ENCODE assay signal across 8 cellular contexts in the genomic region with DNA sequence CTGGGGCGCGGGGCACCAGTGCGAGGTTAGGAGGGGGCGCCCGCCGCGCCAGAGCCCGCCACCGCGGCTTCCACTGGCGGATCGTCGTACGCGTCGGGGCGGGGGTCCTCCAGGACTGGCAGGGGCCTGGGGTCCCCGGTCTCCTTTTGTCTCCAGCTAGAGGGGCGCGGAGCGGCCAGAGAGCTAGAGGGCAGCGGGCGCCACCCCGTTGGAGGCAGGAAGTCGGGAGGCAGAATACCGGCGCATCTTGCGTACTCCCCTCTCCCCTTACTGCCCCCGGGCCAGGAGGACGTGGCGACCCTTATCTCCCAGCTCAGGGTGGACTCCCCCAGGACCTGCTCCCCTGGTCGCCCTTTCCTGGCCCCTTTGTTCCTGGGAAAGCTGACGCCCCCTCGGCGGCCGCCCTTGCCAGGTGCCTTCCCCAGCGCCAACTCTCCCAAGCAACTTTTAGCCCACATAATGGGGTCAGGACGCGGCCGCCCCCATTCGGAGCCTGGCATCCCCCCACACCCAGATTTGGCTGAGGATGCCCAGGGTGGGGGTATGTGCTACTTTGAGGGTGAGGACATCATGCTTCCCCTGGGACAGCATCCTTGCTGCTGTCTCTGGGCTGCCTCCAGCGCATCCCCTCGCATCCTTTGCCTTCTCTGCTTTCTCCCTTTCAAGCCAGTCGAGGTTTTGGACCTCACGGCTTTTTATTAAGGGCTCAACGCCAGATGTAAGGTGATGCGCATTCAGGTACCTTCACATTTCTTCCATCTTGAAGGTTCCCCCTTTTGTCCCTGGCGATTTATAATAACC. TPM values are rescaled to one million over a fixed set of nuclear protein-coding genes. Genes with fewer than 3 reads are reported as not detected.
A peak's percentile ranks its signal among the peaks of the same experiment; 100 is the strongest.
DNase-seq lines count a peak whose midpoint lies in the region; ATAC-seq, FAIRE-seq and TF ChIP-seq lines count a peak whose summit lies in the region.

No MANE protein-coding gene starts in this region.

- H3K4me1 Mint-ChIP-seq in neural crest cell = peaks cover 39% of the 10 kb centered on the region

- H4K5ac ChIP-seq in H1 (ENCODE audit: insufficient read length, low read depth, low read length) = no peak overlapping the region

- H3K4me2 ChIP-seq in H1 (ENCODE audit: insufficient read depth in 1 of 2, low read depth in 2 of 2, low read length in 2 of 2) = peak overlapping the region; percentile 86 to 99

- TF ChIP-seq RAD21 in H1 (IDR thresholded peaks at IDR 0.05 in 1 of 2, conservative IDR thresholded peaks at IDR 0.05 in 1 of 2; ENCODE audit: low read depth in 2 of 2, low read length in 2 of 2) = no peak

- peak; percentile 24 for FAIRE-seq in H1 (lab: Jason Lieb, UNC)
- FAIRE-seq in H54 (lab: Jason Lieb, UNC) = no peak

- H2BK12ac ChIP-seq in H1 (ENCODE audit: low read depth, low read length) = no peak overlapping the region

- no peak overlapping the region for H2BK5ac ChIP-seq in H1 (ENCODE audit: low read depth, low read length)

- TF ChIP-seq CTCF in BJ (IDR thresholded peaks at IDR 0.05; ENCODE audit: insufficient read depth, low read depth, low read length) (no peak), H1 (IDR thresholded peaks at IDR 0.05; ENCODE audit: control extremely low read depth in 1 of 3, insufficient read depth in 1 of 3, low read depth in 1 of 3, low read length in 3 of 3) (no peak), neural crest cell (conservative IDR thresholded peaks at IDR 0.05) (no peak)

- ATAC-seq in GM19395 (IDR thresholded peaks at IDR 0.05; ENCODE audit: unreplicated experiment) = peak; percentile 19
- no peak for ATAC-seq in HG03565 (IDR thresholded peaks at IDR 0.05; ENCODE audit: unreplicated experiment)

- no peak overlapping the region for H3K14ac ChIP-seq in H1 (ENCODE audit: insufficient read length)

- H3K9me3 ChIP-seq in H1 (ENCODE audit: insufficient read depth in 2 of 2, low read depth in 1 of 2, low read length in 1 of 2) = no peaks in the 10 kb centered on the region

- H2AK5ac ChIP-seq in H1 (ENCODE audit: low read depth, low read length) = no peak overlapping the region

- DNase-seq in BJ (ENCODE audit: low read depth) (no peak), NCI-H69 (lab: John Stamatoyannopoulos, UW) (peak; percentile 44), H1 (ENCODE audit: low read depth in 1 of 2, low spot score in 2 of 2) (peak in 1 of 2 experiments; percentile 49), neural crest cell (ENCODE audit: low read depth, low spot score) (peak; percentile 18), H54 (ENCODE audit: insufficient read length, low spot score) (no peak), NCI-H1930 (lab: John Stamatoyannopoulos, UW) (no peak)

- H3K79me1 ChIP-seq in H1 (ENCODE audit: low read depth, low read length) = no peaks in the 10 kb centered on the region

- H3K27me3 Mint-ChIP-seq in neural crest cell (ENCODE audit: low read depth) = peaks cover 21% of the 10 kb centered on the region

- H2BK15ac ChIP-seq in H1 (ENCODE audit: low read length) = no peak overlapping the region

- no peak overlapping the region for H4K91ac ChIP-seq in H1 (replicated peaks; ENCODE audit: insufficient read length, low read length)

- peak overlapping the region; percentile 97 for H3K27ac Mint-ChIP-seq in neural crest cell (ENCODE audit: unreplicated experiment)

- H3K36me3 ChIP-seq in BJ (ENCODE audit: control insufficient read depth, insufficient read depth, low read length) = no peaks in the 10 kb centered on the region
- no peaks in the 10 kb centered on the region for H3K36me3 ChIP-seq in H1 (ENCODE audit: control insufficient read depth in 2 of 4, insufficient read depth in 4 of 4, low read length in 3 of 4)

- H3K27ac ChIP-seq in H1 (ENCODE audit: low read depth, low read length) = no peak overlapping the region

- 1% methylated on average over 16 of the region's 48 CpGs; no CpG with 5 or more reads in 1 of the 2 experiments for WGBS in H1 (ENCODE audit: extremely low coverage in 1 of 2, insufficient coverage in 1 of 2, insufficient read length in 1 of 2, insufficient replicate concordance in 2 of 2, low coverage in 1 of 2, low lambda C conversion rate in 2 of 2, missing lambda C conversion rate in 1 of 2), 2 experiments

- TF ChIP-seq POLR2A in H1 (IDR thresholded peaks at IDR 0.05; ENCODE audit: control extremely low read depth in 1 of 2, low read depth in 2 of 2, low read length in 2 of 2) (no peak), H54 (IDR thresholded peaks at IDR 0.05; ENCODE audit: low read depth, low read length) (no peak)

- H3K23me2 ChIP-seq in H1 (ENCODE audit: low read depth, low read length) = peaks cover 9% of the 10 kb centered on the region; the same call in 1 of the 2 replicates

- H3K9me3 Mint-ChIP-seq in neural crest cell = no peaks in the 10 kb centered on the region

- H3K56ac ChIP-seq in H1 (replicated peaks; ENCODE audit: insufficient read length, low read depth, low read length) = no peak overlapping the region

- H3K4ac ChIP-seq in H1 (replicated peaks; ENCODE audit: insufficient read length, low read depth, low read length) = no peak overlapping the region

- peaks cover 0 to 48% of the 10 kb centered on the region in 2 experiments; a peak in 2 of 4 replicates for H3K79me2 ChIP-seq in H1 (ENCODE audit: control insufficient read depth in 1 of 2, insufficient read depth in 2 of 2, low read length in 2 of 2)

- H3K9ac ChIP-seq in H1 (replicated peaks in 1 of 4; ENCODE audit: extremely low read depth in 1 of 4, low read depth in 3 of 4, low read length in 3 of 4) = peak overlapping the region; percentile 45 to 67 (median 57); a peak in 6 of 7 replicates

- peak overlapping the region; percentile 51; the same call in 1 of the 2 replicates for H4K8ac ChIP-seq in H1 (ENCODE audit: extremely low read depth, insufficient read depth, low read length)

- no peak overlapping the region; the same call in 1 of the 2 replicates for H3K18ac ChIP-seq in H1 (ENCODE audit: extremely low read depth, low read length)

- no peaks in the 10 kb centered on the region for H4K20me1 ChIP-seq in H1 (replicated peaks in 1 of 2; ENCODE audit: control insufficient read depth in 1 of 2, insufficient read depth in 2 of 2, low read length in 2 of 2)

- no peak overlapping the region for H3K23ac ChIP-seq in H1 (ENCODE audit: insufficient read length)

- no peaks in the 10 kb centered on the region for H3K36me3 Mint-ChIP-seq in neural crest cell (ENCODE audit: low read depth)

- peaks cover 0 to 7% (median 0%) of the 10 kb centered on the region in 4 experiments; a peak in 1 of 7 replicates for H3K4me1 ChIP-seq in H1 (replicated peaks in 1 of 4; ENCODE audit: control insufficient read depth in 3 of 4, insufficient read depth in 4 of 4, low read length in 3 of 4)

- CTCF ChIA-PET in BJ (lab: Yijun Ruan, JAX) = no interaction called here
- CTCF ChIA-PET in H1 (lab: Charles Lee; ENCODE audit: partially characterized antibody) = interaction anchor here (0.6 to 1.6 kb wide), 6 partner anchors 10 to 500 kb away, joined by 3 to 4 read pairs (median 3); no protein-coding TSS in a partner anchor

- no peak overlapping the region for H2AFZ ChIP-seq in H1 (ENCODE audit: low read length)

- H3K4me3 Mint-ChIP-seq in neural crest cell = peak overlapping the region; percentile 95

- no peak overlapping the region for H2BK20ac ChIP-seq in H1 (ENCODE audit: low read length)

- peak overlapping the region; percentile 36 for H3K4me3 ChIP-seq in BJ (ENCODE audit: low read depth, low read length)
- peak overlapping the region; percentile 56 to 90 (median 70) for H3K4me3 ChIP-seq in H1 (ENCODE audit: extremely low read depth in 1 of 4, insufficient read depth in 2 of 4, low read depth in 3 of 4, low read length in 4 of 4)

- no peak for TF ChIP-seq EP300 in H1 (IDR thresholded peaks at IDR 0.05; ENCODE audit: borderline replicate concordance in 1 of 2, low read depth in 2 of 2, low read length in 2 of 2)

- H2BK120ac ChIP-seq in H1 (replicated peaks; ENCODE audit: low read depth, low read length) = no peak overlapping the region

- H3K27me3 ChIP-seq in BJ (ENCODE audit: control insufficient read depth, insufficient read depth, low read length) (peaks cover 8% of the 10 kb centered on the region), H1 (replicated peaks in 1 of 4; ENCODE audit: control insufficient read depth in 3 of 4, extremely low read depth in 1 of 4, insufficient read depth in 3 of 4, low read length in 3 of 4) (no peaks in the 10 kb centered on the region; a peak in 1 of 7 replicates)

- POLR2A ChIA-PET in BJ (lab: Charles Lee) (no interaction called here), H1 (lab: Charles Lee; ENCODE audit: partially characterized antibody) (interaction anchor here (1.3 kb wide), 1 partner anchor 841 kb away, joined by 3 read pairs; no protein-coding TSS in a partner anchor)

TF ChIP-seq in H1, 55 proteins besides CTCF, POLR2A, EP300 and RAD21 (continues in another document):
- TF ChIP-seq CHD1 (IDR thresholded peaks at IDR 0.05; ENCODE audit: low read depth, low read length) = no peak
- TF ChIP-seq ASH2L (IDR thresholded peaks at IDR 0.05; ENCODE audit: low read length) = peak; percentile 6
- TF ChIP-seq BRCA1 (IDR thresholded peaks at IDR 0.05; ENCODE audit: low read depth, low read length) = no peak
- TF ChIP-seq SIRT6 (IDR thresholded peaks at IDR 0.05; ENCODE audit: low read length) = no peak
- TF ChIP-seq GTF2F1 (IDR thresholded peaks at IDR 0.05; ENCODE audit: borderline replicate concordance, low read depth, low read length) = no peak
- TF ChIP-seq KDM5A (IDR thresholded peaks at IDR 0.05; ENCODE audit: low read length) = no peak

RNA-seq across cellular contexts. Expression of a gene that starts 1.0 kb away (rescaled TPM):
- polyA plus RNA-seq in BJ (2011; rRNA removed) = 0.32 and 0.37 TPM in 2 replicates
- 0.19 and 0.41 TPM in 2 replicates for polyA minus RNA-seq in BJ (2011; rRNA and poly(A)+ RNA removed)
- 16.3 and 19.8 TPM in 2 replicates for total RNA-seq in H1 (2021; fragmentation: NEBNext Ultra II Directional; extraction: Animal tissue kit (Norgen Biotek cat#: 25700))
- polyA plus RNA-seq in H1 (2011; rRNA removed) = 5.5 and 12.0 TPM in 2 replicates
- polyA plus RNA-seq in H1 (2011; cell fraction: cytosol; rRNA removed) = 8.2 TPM
- polyA plus RNA-seq in H1 (2011; cell fraction: nucleus; rRNA removed) = 18.1 TPM
- polyA plus RNA-seq in H1 (2012, experiment 1 of 2) = 7.4 to 13.0 TPM (median 9.6 TPM) in 4 replicates
- polyA plus RNA-seq in H1 (2012, experiment 2 of 2) = 0.59 TPM
- 5.9 TPM for polyA plus RNA-seq in H1 (2013, experiment 1 of 2)
- 5.8 TPM for polyA plus RNA-seq in H1 (2013, experiment 2 of 2)
- polyA minus RNA-seq in H1 (2011; rRNA and poly(A)+ RNA removed) = 33.7 and 42.3 TPM in 2 replicates
- polyA minus RNA-seq in H1 (2011; cell fraction: cytosol; rRNA and poly(A)+ RNA removed) = 12.2 TPM
- polyA minus RNA-seq in H1 (2011; cell fraction: nucleus; rRNA and poly(A)+ RNA removed) = 94.6 TPM
- total RNA-seq in neural crest cell = 21.0 and 22.4 TPM in 2 replicates

Comparison
In these comparisons a context has a peak if more than half of its experiments do, and no peak if none do; other contexts are left out.
1. DNase-seq: peak in NCI-H69 (single experiment) and neural crest cell (single experiment); none in BJ (single experiment), H54 (single experiment) and NCI-H1930 (0 of 2).